7 cellular contexts compared by ENCODE assay signal in genomic region chr10:127563718-127564553, GRCh38. TPM values are rescaled to one million over a fixed set of nuclear protein-coding genes. Genes with fewer than 3 reads are reported as not detected.
DNase-seq lines count a peak whose midpoint lies in the region; ATAC-seq and TF ChIP-seq lines count a peak whose summit lies in the region.

No MANE protein-coding gene starts in this region.

- H3K27me3 Mint-ChIP-seq in nephron (ENCODE audit: low read depth): peaks cover 9% of the 10 kb centered on the region

- no peak overlapping the region for H3K27ac Mint-ChIP-seq in nephron

- DNase-seq in HL-60 (ENCODE audit: low read depth in 1 of 2, low spot score in 1 of 2) (peak in 1 of 2 experiments; percentile 4), adrenal gland (peak in 3 of 7 donors; percentile 13 to 27 (median 26)), NCI-H1105 (lab: John Stamatoyannopoulos, UW) (no peak)
- DNase-seq in stimulated activated naive CD4-positive, alpha-beta T cell treated with Interleukin-2 at 50 U/mL for 16 hours (lab: John Stamatoyannopoulos, UW): no peak

- peak; percentile 74 for TF ChIP-seq CTCF in HL-60 (IDR thresholded peaks at IDR 0.05; ENCODE audit: insufficient read depth, low read length)
- peak in 5 of 6 experiments; percentile 19 to 50 (median 32) for TF ChIP-seq CTCF in adrenal gland (IDR thresholded peaks at IDR 0.05)
- TF ChIP-seq CTCF in nephron (IDR thresholded peaks at IDR 0.05; ENCODE audit: unreplicated experiment in 3 of 3): peak in 2 of 3 experiments; percentile 34 to 52

- H3K4me3 Mint-ChIP-seq in nephron: no peak overlapping the region

- 61 to 64% (median 63%) methylated on average over 10 of the region's 10 CpGs for WGBS in adrenal gland, 4 donors

- H3K9me3 ChIP-seq in adrenal gland (replicated peaks in 1 of 3): no peaks in the 10 kb centered on the region

- no peak for TF ChIP-seq POLR2A in adrenal gland (IDR thresholded peaks at IDR 0.05)

- H3K4me3 ChIP-seq in HL-60 (replicated peaks; ENCODE audit: insufficient read depth, low read length) (no peak overlapping the region), adrenal gland (no peak overlapping the region)

- no peaks in the 10 kb centered on the region for H3K4me1 Mint-ChIP-seq in nephron

- ATAC-seq in GM18511 (IDR thresholded peaks at IDR 0.05; ENCODE audit: unreplicated experiment): peak; percentile 58
- no peak for ATAC-seq in GM21576 (IDR thresholded peaks at IDR 0.05; ENCODE audit: unreplicated experiment)

- intact Hi-C loops in adrenal gland (cut with DNase I): no loop called here

- H3K4me1 ChIP-seq in adrenal gland (replicated peaks in 1 of 2): no peaks in the 10 kb centered on the region

- no peaks in the 10 kb centered on the region for H3K9me3 Mint-ChIP-seq in nephron

- no peaks in the 10 kb centered on the region for H3K36me3 ChIP-seq in adrenal gland (replicated peaks in 1 of 2)

- H3K27me3 ChIP-seq in HL-60 (ENCODE audit: insufficient read depth, poor library complexity, severe bottlenecking): no peaks in the 10 kb centered on the region
- H3K27me3 ChIP-seq in adrenal gland: peaks cover 10% of the 10 kb centered on the region

- no peaks in the 10 kb centered on the region for H3K36me3 Mint-ChIP-seq in nephron (ENCODE audit: low read depth)

- H3K27ac ChIP-seq in HL-60 (replicated peaks) (no peak overlapping the region), adrenal gland (no peak overlapping the region)

RNA-seq across cellular contexts. Expression of gene NPS, which starts 14.8 kb away (rescaled TPM):
- total RNA-seq in adrenal gland: not detected
- not detected for polyA plus RNA-seq in adrenal gland
